In genomic region chr11:122979103-122979814, GRCh38 we compare ENCODE assay signal across 27 cellular contexts. TPM values are rescaled to one million over a fixed set of nuclear protein-coding genes. Genes with fewer than 3 reads are reported as not detected.
A peak's percentile ranks its signal among the peaks of the same experiment; 100 is the strongest.
DNase-seq lines count a peak whose midpoint lies in the region; ATAC-seq and TF ChIP-seq lines count a peak whose summit lies in the region.
"Had no signal": no experiment of that assay in that cellular context is flagged by ENCODE, and none has a peak within 500 bp of the region (broad histone marks: within the 10 kb centered on the region; RNA-seq: fewer than 3 reads in every experiment).

No MANE protein-coding gene starts in this region.

- no peak overlapping the region for H2AFZ ChIP-seq in neural cell (ENCODE audit: low read depth, low read length)
- H2AFZ ChIP-seq: parathyroid adenoma had no signal

- H3K4me1 Mint-ChIP-seq in IgD-negative memory B cell: peaks cover 11 to 14% (median 12%) of the 10 kb centered on the region in 3 donors
- peaks cover 10% of the 10 kb centered on the region for H3K4me1 Mint-ChIP-seq in glutamatergic neuron (ENCODE audit: low read depth, unreplicated experiment)

- H3K4me1 ChIP-seq in ES-I3 (ENCODE audit: insufficient read depth, low read length): peaks cover 4% of the 10 kb centered on the region; the same call in 1 of the 2 replicates
- H3K4me1 ChIP-seq: colonic mucosa, parathyroid adenoma had no signal

- H3K27ac ChIP-seq in neural cell (ENCODE audit: low read length): no peak overlapping the region
- H3K27ac ChIP-seq: breast epithelium, colonic mucosa, lower lobe of right lung, parathyroid adenoma, thyroid gland had no signal

- TF ChIP-seq RAD21 in neural cell (conservative IDR thresholded peaks at IDR 0.05): no peak

- H3K4me3 Mint-ChIP-seq in IgD-negative memory B cell (peak overlapping the region in 3 of 4 donors; percentile 50 to 63 (median 57)), glutamatergic neuron (ENCODE audit: unreplicated experiment) (peak overlapping the region; percentile 62)
- H3K4me3 Mint-ChIP-seq: activated B cell treated with CpG ODN at 0.5 μM for 24 hours had no signal

- H3K4me2 ChIP-seq in neural cell (ENCODE audit: low read length): no peak overlapping the region

- H3K36me3 Mint-ChIP-seq in IgD-negative memory B cell: peaks cover 2% of the 10 kb centered on the region
- H3K36me3 Mint-ChIP-seq in glutamatergic neuron (ENCODE audit: unreplicated experiment): peaks cover 5% of the 10 kb centered on the region

- H3K27me3 Mint-ChIP-seq in IgD-negative memory B cell (peaks cover 86% of the 10 kb centered on the region), glutamatergic neuron (ENCODE audit: unreplicated experiment) (peaks cover 49% of the 10 kb centered on the region)

- TF ChIP-seq CTCF in glutamatergic neuron (IDR thresholded peaks at IDR 0.05; ENCODE audit: partially characterized antibody, unreplicated experiment) (no peak), neural cell (IDR thresholded peaks at IDR 0.05; ENCODE audit: poor library complexity, severe bottlenecking) (no peak)

- H3K4me3 ChIP-seq in neural cell (ENCODE audit: low read length): peak overlapping the region; percentile 53
- H3K4me3 ChIP-seq: breast epithelium, colonic mucosa, GM12878, lower lobe of right lung, thyroid gland had no signal

- no peaks in the 10 kb centered on the region for H3K79me2 ChIP-seq in neural cell (replicated peaks; ENCODE audit: insufficient read depth, low read length)
- H3K79me2 ChIP-seq: parathyroid adenoma had no signal

- H3K9me2 ChIP-seq in neural cell (ENCODE audit: insufficient read depth, low read length): no peaks in the 10 kb centered on the region

- H3K27ac Mint-ChIP-seq in IgD-negative memory B cell (peak overlapping the region; percentile 63 to 85 (median 67)), glutamatergic neuron (ENCODE audit: unreplicated experiment) (no peak overlapping the region)
- H3K27ac Mint-ChIP-seq: activated B cell treated with CpG ODN at 0.5 μM for 24 hours; activated T-helper 2 cell treated with anti-CD3 and anti-CD28 coated beads, Interferon-gamma antibody, Interleukin-2, Interleukin-4, amounts not matched to agents 10 μg/mL and 5 μg/mL and 100 μg/mL, durations not matched to agents 14 hours and 24 hours and 36 hours; CD4-positive, alpha-beta memory T cell had no signal

- DNase-seq in glutamatergic neuron: peak; percentile 47
- DNase-seq in NCI-H446 treated with DMSO at 0.1 percent for 48 hours (lab: John Stamatoyannopoulos, UW): no peak
- DNase-seq in SHP77 treated with DMSO at 0.1 percent for 48 hours (lab: John Stamatoyannopoulos, UW): no peak
- DNase-seq: activated B cell treated with CpG ODN at 0.5 μM for 24 hours; CD4-positive, alpha-beta memory T cell; colonic mucosa; head of caudate nucleus; lower lobe of right lung; NCI-H1048; NCI-H2081; NCI-H510A; stimulated activated CD4-positive, alpha-beta T cell treated with anti-CD3 and anti-CD28 coated beads, Interleukin-1b, Interleukin-23, amount 100 ng/mL, for 48 hours; stimulated activated naive CD4-positive, alpha-beta T cell; T-helper 9 cell; thyroid gland had no signal

- H3F3A ChIP-seq in neural cell (ENCODE audit: insufficient read depth, low read length, poor library complexity, severe bottlenecking): no peaks in the 10 kb centered on the region

- no peak for ATAC-seq in HG03045 (IDR thresholded peaks at IDR 0.05; ENCODE audit: unreplicated experiment)
- ATAC-seq: GM12878, lower lobe of right lung had no signal

- no peaks in the 10 kb centered on the region for H3K9me3 ChIP-seq in ES-I3 (ENCODE audit: control insufficient read depth, insufficient read depth, low read length)
- H3K9me3 ChIP-seq in neural cell (ENCODE audit: low read length): no peaks in the 10 kb centered on the region
- H3K9me3 ChIP-seq: breast epithelium, colonic mucosa, lower lobe of right lung, thyroid gland had no signal

- H3K27me3 ChIP-seq in neural cell (ENCODE audit: insufficient read depth, low read depth, low read length): peaks cover 100% of the 10 kb centered on the region

- no peaks in the 10 kb centered on the region for H4K20me1 ChIP-seq in neural cell (ENCODE audit: insufficient read depth)

- H3K9ac ChIP-seq in ES-I3 (ENCODE audit: low read depth, low read length) (peak overlapping the region; percentile 45; the same call in 1 of the 2 replicates), neural cell (ENCODE audit: low read length) (no peak overlapping the region)
- H3K9ac ChIP-seq: parathyroid adenoma had no signal

- TF ChIP-seq EP300 in neural cell (conservative IDR thresholded peaks at IDR 0.05; ENCODE audit: poor library complexity, severe bottlenecking): no peak

- H3K36me3 ChIP-seq in ES-I3 (ENCODE audit: insufficient read depth, low read length): no peaks in the 10 kb centered on the region
- no peaks in the 10 kb centered on the region for H3K36me3 ChIP-seq in neural cell (ENCODE audit: insufficient read depth, low read length)
- H3K36me3 ChIP-seq: breast epithelium, colonic mucosa, lower lobe of right lung, thyroid gland had no signal

- H3K9me3 Mint-ChIP-seq in IgD-negative memory B cell (peaks cover 0 to 7% (median 2%) of the 10 kb centered on the region in 3 donors), glutamatergic neuron (ENCODE audit: unreplicated experiment) (peaks cover 11% of the 10 kb centered on the region)
- H3K9me3 Mint-ChIP-seq: activated B cell treated with CpG ODN at 0.5 μM for 24 hours; activated T-helper 2 cell treated with anti-CD3 and anti-CD28 coated beads, Interferon-gamma antibody, Interleukin-2, Interleukin-4, amounts not matched to agents 10 μg/mL and 5 μg/mL and 100 μg/mL, durations not matched to agents 14 hours and 24 hours and 36 hours had no signal

TF ChIP-seq in neural cell, 6 proteins besides CTCF, POLR2A, EP300 and RAD21:
- no peak for TF ChIP-seq MXI1 (conservative IDR thresholded peaks at IDR 0.05; ENCODE audit: poor library complexity, severe bottlenecking)
- no peak for TF ChIP-seq SMC3 (conservative IDR thresholded peaks at IDR 0.05; ENCODE audit: poor library complexity)
- TF ChIP-seq REST (IDR thresholded peaks at IDR 0.05; ENCODE audit: borderline replicate concordance): no peak
- TF ChIP-seq TAF1 (IDR thresholded peaks at IDR 0.05; ENCODE audit: low read depth): no peak
- peak; percentile 44 for TF ChIP-seq POLR2AphosphoS5 (IDR thresholded peaks at IDR 0.05)
- TF ChIP-seq EZH2 (IDR thresholded peaks at IDR 0.05; ENCODE audit: borderline replicate concordance, insufficient read depth, low read length, poor library complexity, severe bottlenecking): peak; percentile 76

RNA-seq across cellular contexts. Expression of gene BSX, which starts 2.4 kb away (rescaled TPM):
- polyA plus RNA-seq in IgD-negative memory B cell (not detected), neural cell (not detected in 2 replicates)
- total RNA-seq in glutamatergic neuron (ENCODE audit: unreplicated experiment): not detected
- not detected in 2 replicates for polyA minus RNA-seq in neural cell
- total RNA-seq: activated B cell treated with CpG ODN at 0.5 μM for 24 hours; activated CD8-positive, alpha-beta memory T cell treated with anti-CD3 and anti-CD28 coated beads for 36 hours; activated T-helper 2 cell treated with anti-CD3 and anti-CD28 coated beads, Interferon-gamma antibody, Interleukin-2, Interleukin-4, amounts not matched to agents 10 μg/mL and 5 μg/mL and 100 μg/mL, durations not matched to agents 14 hours and 24 hours and 36 hours; breast epithelium; CD4-positive, alpha-beta memory T cell; colonic mucosa; GM12878; HT1080; LHCN-M2; lower lobe of right lung; skeletal muscle tissue; thyroid gland had no signal
- polyA plus RNA-seq: CD4-positive, alpha-beta memory T cell; GM12878 had no signal
